29 cellular contexts compared by ENCODE assay signal in the genomic region with DNA sequence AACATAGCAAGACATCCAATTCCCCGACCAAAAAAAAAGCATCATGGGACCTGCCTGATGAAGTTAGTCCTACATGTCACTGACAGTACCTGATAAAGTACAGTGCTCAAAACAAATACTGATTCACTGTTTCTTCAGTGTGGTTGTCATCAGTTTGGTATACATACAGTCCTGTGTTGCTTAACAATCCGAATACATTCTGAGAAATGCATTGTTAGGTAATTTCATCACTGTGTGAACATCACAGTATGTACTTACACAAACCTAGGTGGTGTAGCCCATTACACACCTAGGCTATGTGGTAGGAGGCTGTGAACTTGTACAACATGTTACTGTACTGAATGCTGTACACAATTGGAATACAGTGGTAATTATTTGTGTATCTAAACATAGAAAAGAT. TPM values are rescaled to one million over a fixed set of nuclear protein-coding genes. Genes with fewer than 3 reads are reported as not detected.
"Had no signal": no experiment of that assay in that cellular context is flagged by ENCODE, and none has a peak within 500 bp of the region (broad histone marks: within the 10 kb centered on the region; RNA-seq: fewer than 3 reads in every experiment).

No MANE protein-coding gene starts in this region.

- ATAC-seq: effector memory CD8-positive, alpha-beta T cell; heart right ventricle; naive thymus-derived CD4-positive, alpha-beta T cell; sciatic nerve; stimulated activated naive CD8-positive, alpha-beta T cell treated with anti-CD3 and anti-CD28 coated beads, Interleukin-15, amount 100 ng/mL, for 72 hours had no signal

- H3K79me2 ChIP-seq: parathyroid adenoma had no signal

- DNase-seq: effector memory CD8-positive, alpha-beta T cell; foreskin melanocyte; glutamatergic neuron; heart right ventricle; hippocampal formation; kidney glomerular epithelial cell; mesendoderm; midbrain; naive thymus-derived CD4-positive, alpha-beta T cell; stimulated activated CD4-positive, alpha-beta T cell treated with anti-CD3 and anti-CD28 coated beads, Interleukin-12 subunit alpha, Interleukin-12 subunit beta, amount 100 ng/mL, for 4 hours; stimulated activated CD4-positive, alpha-beta T cell treated with anti-CD3 and anti-CD28 coated beads, Interleukin-1b, Interleukin-23, amount 100 ng/mL, for 48 hours; stimulated activated CD4-positive, alpha-beta T cell treated with anti-CD3 and anti-CD28 coated beads, Interleukin-4, amount 100 ng/mL, for 1 hour; stimulated activated CD8-positive, alpha-beta memory T cell treated with anti-CD3 and anti-CD28 coated beads, Interleukin-4, amount 100 ng/mL, for 48 hours; stimulated activated naive CD4-positive, alpha-beta T cell; stimulated activated naive CD8-positive, alpha-beta T cell treated with anti-CD3 and anti-CD28 coated beads, Interleukin-15, amount 100 ng/mL, for 72 hours; transverse colon had no signal

- H3K36me3 ChIP-seq: esophagus muscularis mucosa, heart right ventricle, neural progenitor cell, suprapubic skin, transverse colon had no signal

- FAIRE-seq: endometrium, islet of Langerhans had no signal

- H3K9ac ChIP-seq: neural progenitor cell, parathyroid adenoma had no signal

- H3K27me3 ChIP-seq: neural progenitor cell, transverse colon had no signal

- H3K4me3 ChIP-seq: coronary artery, esophagus muscularis mucosa, heart right ventricle, neural progenitor cell, smooth muscle cell, suprapubic skin, transverse colon had no signal

- H2AFZ ChIP-seq: neural progenitor cell, parathyroid adenoma had no signal

- H3K4me2 ChIP-seq: neural progenitor cell, smooth muscle cell had no signal

- H3K27ac ChIP-seq: coronary artery, esophagus muscularis mucosa, heart right ventricle, neural progenitor cell, parathyroid adenoma, suprapubic skin, transverse colon had no signal

- H3K4me1 ChIP-seq: esophagus muscularis mucosa, heart right ventricle, neural progenitor cell, parathyroid adenoma, suprapubic skin, transverse colon had no signal

- H3K9me3 ChIP-seq: esophagus muscularis mucosa, suprapubic skin, transverse colon had no signal

RNA-seq across cellular contexts. Expression of a gene that starts 19.0 kb away (rescaled TPM):
- total RNA-seq: dermis microvascular lymphatic vessel endothelial cell, fibroblast of lung, lung microvascular endothelial cell, osteoblast, smooth muscle cell had no signal
- polyA plus RNA-seq: fibroblast of lung; naive thymus-derived CD4-positive, alpha-beta T cell; smooth muscle cell had no signal
